ENCODE assay signal across 16 cellular contexts in the genomic region with DNA sequence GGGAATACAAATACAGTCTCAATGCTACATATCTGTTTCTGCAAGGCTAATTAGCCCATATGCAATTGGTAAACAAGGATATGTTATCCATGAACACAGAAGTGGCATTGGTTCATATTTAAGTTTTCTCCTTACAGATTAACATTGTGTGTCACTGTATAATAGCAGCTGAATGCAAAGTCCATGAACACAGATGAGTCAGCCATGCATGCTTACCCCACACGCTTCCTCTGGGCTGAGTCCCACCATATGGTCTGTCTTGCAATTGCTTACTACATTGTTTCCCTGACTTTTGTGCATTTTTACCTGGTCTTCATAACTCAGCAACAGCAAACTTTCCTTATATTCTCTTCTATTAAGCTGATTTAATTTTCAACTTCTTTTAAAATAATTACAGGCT. TPM values are rescaled to one million over a fixed set of nuclear protein-coding genes. Genes with fewer than 3 reads are reported as not detected.
DNase-seq lines count a peak whose midpoint lies in the region; ATAC-seq, FAIRE-seq and TF ChIP-seq lines count a peak whose summit lies in the region.
"Had no signal": no experiment of that assay in that cellular context is flagged by ENCODE, and none has a peak within 500 bp of the region (broad histone marks: within the 10 kb centered on the region; RNA-seq: fewer than 3 reads in every experiment).

No MANE protein-coding gene starts in this region.

- no peaks in the 10 kb centered on the region for H3K9me3 ChIP-seq in CD4-positive, alpha-beta memory T cell (ENCODE audit: control insufficient read depth in 1 of 2, low read length in 2 of 2)
- H3K9me3 ChIP-seq: heart left ventricle had no signal

- no peak overlapping the region for H3K27ac ChIP-seq in CD4-positive, alpha-beta memory T cell (ENCODE audit: low read depth, low read length)
- H3K27ac ChIP-seq in caudate nucleus (ENCODE audit: low read depth, low read length), result no peak overlapping the region
- H3K27ac ChIP-seq: heart left ventricle had no signal

- H3K36me3 Mint-ChIP-seq in CD4-positive, alpha-beta memory T cell, result no peaks in the 10 kb centered on the region

- no peaks in the 10 kb centered on the region for H3K27me3 ChIP-seq in CD4-positive, alpha-beta memory T cell (ENCODE audit: insufficient read depth, low read length)
- H3K27me3 ChIP-seq: heart left ventricle had no signal

- peaks cover 4 to 8% of the 10 kb centered on the region in 2 donors for H3K27me3 Mint-ChIP-seq in CD4-positive, alpha-beta memory T cell

- no peaks in the 10 kb centered on the region for H3K4me1 Mint-ChIP-seq in CD4-positive, alpha-beta memory T cell
- H3K4me1 Mint-ChIP-seq: endodermal cell had no signal

- intact Hi-C loops in CD4-positive, alpha-beta memory T cell (cut with micrococcal nuclease), result no loop called here

- no peaks in the 10 kb centered on the region for H3K4me1 ChIP-seq in CD4-positive, alpha-beta memory T cell (ENCODE audit: insufficient read depth, low read length)
- H3K4me1 ChIP-seq: heart left ventricle had no signal

- no peaks in the 10 kb centered on the region for H3K9me3 Mint-ChIP-seq in CD4-positive, alpha-beta memory T cell
- H3K9me3 Mint-ChIP-seq: endodermal cell had no signal

- ATAC-seq in HG02938 (IDR thresholded peaks at IDR 0.05; ENCODE audit: unreplicated experiment), result no peak
- ATAC-seq: activated CD4-positive, CD25-positive, alpha-beta regulatory T cell treated with anti-CD3 and anti-CD28 coated beads, Interleukin-2, amount 50 U/mL, for 24 hours; heart left ventricle had no signal

- POLR2A ChIA-PET in CD4-positive, alpha-beta memory T cell (lab: Charles Lee; ENCODE audit: partially characterized antibody), result no interaction called here

- TF ChIP-seq CTCF in D721Med (IDR thresholded peaks at IDR 0.05; ENCODE audit: insufficient read depth, missing control alignments), result no peak

- FAIRE-seq in D721Med (lab: Jason Lieb, UNC), result peak; percentile 77

- DNase-seq in D721Med (ENCODE audit: insufficient read length, low spot score) (no peak), HT-29 (ENCODE audit: low spot score) (peak; percentile 6), amniotic epithelial cell (ENCODE audit: low read depth) (peak; percentile 68), glomerular visceral epithelial cell (ENCODE audit: extremely low spot score) (peak; percentile 7), caudate nucleus (lab: John Stamatoyannopoulos, UW) (no peak), NCI-H446 (lab: John Stamatoyannopoulos, UW) (no peak)
- no peak for DNase-seq in CD4-positive, alpha-beta memory T cell
- DNase-seq: activated naive CD4-positive, alpha-beta T cell treated with anti-CD3 and anti-CD28 coated beads, Interleukin-2, amount 50 U/mL, for 16 hours; endodermal cell; heart left ventricle; posterior cingulate gyrus; RPMI8226; substantia nigra; T-helper 1 cell had no signal

- no peak overlapping the region for H3K4me3 ChIP-seq in CD4-positive, alpha-beta memory T cell (ENCODE audit: low read length in 2 of 2)
- H3K4me3 ChIP-seq: heart left ventricle had no signal

- H3K27ac Mint-ChIP-seq in CD4-positive, alpha-beta memory T cell, result no peak overlapping the region
- H3K27ac Mint-ChIP-seq: endodermal cell had no signal

- CTCF ChIA-PET in CD4-positive, alpha-beta memory T cell (lab: Charles Lee; ENCODE audit: partially characterized antibody), result no interaction called here

- H3K4me3 Mint-ChIP-seq in CD4-positive, alpha-beta memory T cell, result no peak overlapping the region
- H3K4me3 Mint-ChIP-seq: endodermal cell had no signal

- H3K36me3 ChIP-seq in CD4-positive, alpha-beta memory T cell (ENCODE audit: insufficient read depth, low read length), result no peaks in the 10 kb centered on the region
- H3K36me3 ChIP-seq: heart left ventricle had no signal

RNA-seq across cellular contexts. Expression of a gene that starts 41.5 kb away (rescaled TPM):
- total RNA-seq in HT-29 (2014; rRNA removed; shearing (Covaris generic)), result 10.0 and 13.9 TPM in 2 replicates
- total RNA-seq in CD4-positive, alpha-beta memory T cell, result 10 to 100 TPM; 43.5 to 50.7 TPM
- 100 to 1,000 TPM in 1 of 2 donors, 10 to 100 TPM in 1; 84.3 to 130 TPM for polyA plus RNA-seq in CD4-positive, alpha-beta memory T cell

Comparison
In these comparisons a context has a peak if more than half of its experiments do, and no peak if none do; other contexts are left out.
1. DNase-seq: peak in HT-29 (single experiment), amniotic epithelial cell (single experiment) and glomerular visceral epithelial cell (single experiment); none in D721Med (single experiment), CD4-positive, alpha-beta memory T cell (0 of 5), caudate nucleus (0 of 61) and NCI-H446 (0 of 2).